Comparison of ENCODE assay signal across 8 cellular contexts in genomic region chr9:131762356-131762932, GRCh38. TPM values are rescaled to one million over a fixed set of nuclear protein-coding genes. Genes with fewer than 3 reads are reported as not detected.
DNase-seq lines count a peak whose midpoint lies in the region; ATAC-seq and TF ChIP-seq lines count a peak whose summit lies in the region.

No MANE protein-coding gene starts in this region.

- no peaks in the 10 kb centered on the region for H3K4me1 ChIP-seq in GM23338 (ENCODE audit: insufficient read depth)
- H3K4me1 ChIP-seq in colonic mucosa = no peaks in the 10 kb centered on the region
- H3K4me1 ChIP-seq in liver (ENCODE audit: control insufficient read depth in 4 of 4, insufficient read depth in 4 of 4, low read length in 3 of 4) = peaks cover 0 to 6% (median 3%) of the 10 kb centered on the region in 4 donors

- peak; percentile 85 to 93 for TF ChIP-seq RAD21 in liver (IDR thresholded peaks at IDR 0.05)

- TF ChIP-seq CTCF in GM23338 (conservative IDR thresholded peaks at IDR 0.05; ENCODE audit: low read depth in 2 of 2) (peak; percentile 69 to 90), colonic mucosa (IDR thresholded peaks at IDR 0.05) (peak; percentile 93), liver (IDR thresholded peaks at IDR 0.05; ENCODE audit: low read depth, low read length, missing input control) (peak; percentile 88)

- DNase-seq in AML-193 (lab: John Stamatoyannopoulos, UW) (peak; percentile 33 to 57), GM23338 (ENCODE audit: low spot score) (peak; percentile 91), NCI-H460 (ENCODE audit: extremely low read depth, low read depth) (peak; percentile 59), colonic mucosa (peak; percentile 62)
- peak; percentile 76 for DNase-seq in activated CD4-positive, alpha-beta T cell treated with anti-CD3 and anti-CD28 coated beads, Interleukin-2, amount 10 ng/mL, durations not matched to agents 7 days and 5 days
- peak; percentile 53 to 66 (median 66) for DNase-seq in stimulated activated CD4-positive, alpha-beta T cell treated with anti-CD3 and anti-CD28 coated beads, TNF-alpha, amount 100 ng/mL, for 4 hours (ENCODE audit: low read depth in 3 of 3)

- peak overlapping the region; percentile 69 for H3K4me2 ChIP-seq in GM23338

- H3K27ac ChIP-seq in GM23338 (ENCODE audit: low read depth) (no peak overlapping the region), colonic mucosa (no peak overlapping the region), liver (ENCODE audit: low read depth in 1 of 2, low read length in 2 of 2) (no peak overlapping the region)

- H3K27ac Mint-ChIP-seq in GM23338 = no peak overlapping the region
- no peak overlapping the region for H3K27ac Mint-ChIP-seq in activated CD4-positive, alpha-beta T cell treated with anti-CD3 and anti-CD28 coated beads, Interleukin-2, amount 10 ng/mL, durations not matched to agents 7 days and 5 days

- H3K9ac ChIP-seq in colonic mucosa (ENCODE audit: low read depth in 2 of 2, low read length in 2 of 2) (no peak overlapping the region), liver (ENCODE audit: low read depth in 1 of 2, low read length in 2 of 2) (no peak overlapping the region)

- H2AFZ ChIP-seq in GM23338 = peak overlapping the region; percentile 98

- H3K36me3 ChIP-seq in GM23338 (ENCODE audit: insufficient read depth) = no peaks in the 10 kb centered on the region
- no peaks in the 10 kb centered on the region for H3K36me3 ChIP-seq in colonic mucosa
- no peaks in the 10 kb centered on the region for H3K36me3 ChIP-seq in liver (ENCODE audit: control insufficient read depth in 4 of 4, insufficient read depth in 3 of 4, low read depth in 1 of 4, low read length in 3 of 4)

- POLR2A ChIA-PET in activated CD4-positive, alpha-beta T cell treated with anti-CD3 and anti-CD28 coated beads, Interleukin-2, amount 10 ng/mL, durations not matched to agents 7 days and 5 days (lab: Charles Lee) = no interaction called here

- H3K27me3 Mint-ChIP-seq in GM23338 (ENCODE audit: insufficient read depth, low read depth, poor library complexity) = peaks cover 5% of the 10 kb centered on the region
- peaks cover 11% of the 10 kb centered on the region for H3K27me3 Mint-ChIP-seq in activated CD4-positive, alpha-beta T cell treated with anti-CD3 and anti-CD28 coated beads, Interleukin-2, amount 10 ng/mL, durations not matched to agents 7 days and 5 days

- H3K9me3 ChIP-seq in colonic mucosa (no peaks in the 10 kb centered on the region), liver (ENCODE audit: control insufficient read depth in 4 of 4, low read length in 3 of 4) (no peaks in the 10 kb centered on the region)

- no peaks in the 10 kb centered on the region for H3K36me3 Mint-ChIP-seq in GM23338 (ENCODE audit: low read depth)
- H3K36me3 Mint-ChIP-seq in activated CD4-positive, alpha-beta T cell treated with anti-CD3 and anti-CD28 coated beads, Interleukin-2, amount 10 ng/mL, durations not matched to agents 7 days and 5 days (ENCODE audit: low read depth) = no peaks in the 10 kb centered on the region

- intact Hi-C loops in colonic mucosa (cut with DNase I) = loop anchor here (5.0 kb wide), 2 partner anchors 475 to 490 kb away; no protein-coding TSS in a partner anchor

- ATAC-seq in GM23338 (peak; percentile 99), GM19023 (IDR thresholded peaks at IDR 0.05; ENCODE audit: unreplicated experiment) (no peak)

- H3K4me3 Mint-ChIP-seq in GM23338 = peak overlapping the region; percentile 50; the same call in 2 of the 3 replicates
- no peak overlapping the region for H3K4me3 Mint-ChIP-seq in activated CD4-positive, alpha-beta T cell treated with anti-CD3 and anti-CD28 coated beads, Interleukin-2, amount 10 ng/mL, durations not matched to agents 7 days and 5 days

- CTCF ChIA-PET in activated CD4-positive, alpha-beta T cell treated with anti-CD3 and anti-CD28 coated beads, Interleukin-2, amount 10 ng/mL, durations not matched to agents 7 days and 5 days (lab: Charles Lee) = interaction anchor here (0.6 to 1.8 kb wide), 8 partner anchors 12 to 493 kb away, joined by 3 to 8 read pairs (median 4); no protein-coding TSS in a partner anchor

- no peaks in the 10 kb centered on the region for H3K4me1 Mint-ChIP-seq in GM23338
- no peaks in the 10 kb centered on the region for H3K4me1 Mint-ChIP-seq in activated CD4-positive, alpha-beta T cell treated with anti-CD3 and anti-CD28 coated beads, Interleukin-2, amount 10 ng/mL, durations not matched to agents 7 days and 5 days

- H3K27me3 ChIP-seq in GM23338 (ENCODE audit: insufficient read depth) (no peaks in the 10 kb centered on the region), colonic mucosa (no peaks in the 10 kb centered on the region), liver (ENCODE audit: control insufficient read depth in 4 of 4, insufficient read depth in 4 of 4, low read length in 3 of 4) (no peaks in the 10 kb centered on the region)

- no peaks in the 10 kb centered on the region for H3K9me3 Mint-ChIP-seq in GM23338
- no peaks in the 10 kb centered on the region for H3K9me3 Mint-ChIP-seq in activated CD4-positive, alpha-beta T cell treated with anti-CD3 and anti-CD28 coated beads, Interleukin-2, amount 10 ng/mL, durations not matched to agents 7 days and 5 days

- WGBS in liver = 11% methylated on average over 38 of the region's 38 CpGs

- H3F3A ChIP-seq in GM23338 (replicated peaks; ENCODE audit: low read depth) = no peaks in the 10 kb centered on the region

- H4K20me1 ChIP-seq in GM23338 (replicated peaks; ENCODE audit: insufficient read depth) = no peaks in the 10 kb centered on the region; the same call in 1 of the 2 replicates

- H3K4me3 ChIP-seq in GM23338 (peak overlapping the region; percentile 40; the same call in 1 of the 2 replicates), colonic mucosa (no peak overlapping the region), liver (ENCODE audit: low read depth in 1 of 3, low read length in 3 of 3) (no peak overlapping the region)

- no peaks in the 10 kb centered on the region for H3K9me2 ChIP-seq in GM23338 (ENCODE audit: insufficient read depth)

- no peaks in the 10 kb centered on the region for H3K79me2 ChIP-seq in GM23338 (replicated peaks; ENCODE audit: insufficient read depth)

TF ChIP-seq in GM23338, 12 proteins besides CTCF, POLR2A, EP300 and RAD21 (continues in another document):
- TF ChIP-seq ZNF114 (CRISPR knock-in tag; IDR thresholded peaks at IDR 0.05) (no peak), REST (IDR thresholded peaks at IDR 0.05; ENCODE audit: unreplicated experiment) (no peak)

TF ChIP-seq in liver, 16 proteins besides CTCF, POLR2A, EP300 and RAD21:
- TF ChIP-seq HNF4G (IDR thresholded peaks at IDR 0.05) (no peak), SP1 (IDR thresholded peaks at IDR 0.05) (no peak), HNF4A (conservative IDR thresholded peaks at IDR 0.05) (no peak), TAF1 (conservative IDR thresholded peaks at IDR 0.05) (no peak), MAX (IDR thresholded peaks at IDR 0.05) (no peak), FOXA1 (IDR thresholded peaks at IDR 0.05) (no peak), EGR1 (IDR thresholded peaks at IDR 0.05; ENCODE audit: low read depth in 2 of 2) (no peak)

RNA-seq across cellular contexts. Expression of gene RAPGEF1, which starts 22.6 kb away (rescaled TPM):
- total RNA-seq in GM23338 (2014; rRNA removed; shearing (Covaris generic)) = 80.7 and 82.8 TPM in 2 replicates
- polyA plus RNA-seq in GM23338 (2016; fragmentation: Nextera tagmentation; extraction: Ambion mirVana) (9.9 and 10.9 TPM in 2 replicates), liver (10 to 100 TPM in 1 of 2 donors, 1 to 10 TPM in 1; 5.6 to 19.7 TPM)
- total RNA-seq in NCI-H460 (2014; rRNA removed; shearing (Covaris generic)) = 27.7 and 28.7 TPM in 2 replicates
- 15.5 and 32.5 TPM in 2 replicates for polyA plus RNA-seq in NCI-H460 (2014; cell fraction: nucleus; rRNA removed)
- 100 to 1,000 TPM; 128 to 129 TPM for total RNA-seq in activated CD4-positive, alpha-beta T cell treated with anti-CD3 and anti-CD28 coated beads, Interleukin-2, amount 10 ng/mL, durations not matched to agents 7 days and 5 days
- total RNA-seq in colonic mucosa (10 to 100 TPM; 47.2 to 58.6 TPM), liver (10 to 100 TPM; 14.1 to 19.6 TPM)
